Comparison of ENCODE assay signal across 24 cellular contexts in the genomic region with DNA sequence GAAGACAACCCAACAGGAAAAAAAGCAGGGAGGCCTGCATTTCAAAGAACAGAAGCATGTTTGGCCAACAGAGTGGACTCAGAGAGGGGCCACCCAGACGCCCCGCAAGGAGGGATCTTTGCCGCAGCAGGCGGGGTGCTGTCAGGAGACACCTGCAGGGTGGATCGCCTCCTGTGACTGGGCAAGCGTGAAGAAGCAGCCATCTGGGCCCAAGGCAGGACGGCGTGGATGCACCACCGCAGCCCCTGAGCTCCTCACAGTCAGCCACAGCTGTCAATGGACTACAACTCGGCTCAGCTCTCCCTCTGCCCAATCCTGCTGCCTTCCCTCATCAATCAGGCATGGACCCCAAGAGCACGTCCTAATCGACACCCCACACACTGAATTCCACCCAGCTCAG.
"Had no signal": no experiment of that assay in that cellular context is flagged by ENCODE, and none has a peak within 500 bp of the region (broad histone marks: within the 10 kb centered on the region; RNA-seq: fewer than 3 reads in every experiment).

No MANE protein-coding gene starts in this region.

- ATAC-seq: foreskin keratinocyte; left colon; left ventricle myocardium superior; natural killer cell treated with Interleukin-12 subunit alpha and Interleukin-12 subunit beta and Interleukin-15 and Interleukin-18, amount 100 ng/mL, for 72 hours; pancreas; stimulated activated effector memory CD8-positive, alpha-beta T cell treated with anti-CD3 and anti-CD28 coated beads, Interleukin-12 subunit alpha, Interleukin-12 subunit beta, amount 100 ng/mL, for 72 hours; stimulated activated naive CD8-positive, alpha-beta T cell treated with anti-CD3 and anti-CD28 coated beads, Interleukin-15, amount 100 ng/mL, for 72 hours; upper lobe of right lung had no signal

- H3K27ac ChIP-seq: coronary artery, foreskin keratinocyte, hepatocyte, neural progenitor cell, pancreas, right lobe of liver, testis, tibial nerve, upper lobe of right lung had no signal

- H3K9me3 ChIP-seq: pancreas, right lobe of liver, testis had no signal

- H3K9ac ChIP-seq: neural progenitor cell had no signal

- H3K36me3 ChIP-seq: neural progenitor cell, pancreas, right lobe of liver, tibial nerve, upper lobe of right lung had no signal

- H3K27me3 ChIP-seq: foreskin keratinocyte, hepatocyte, testis had no signal

- FAIRE-seq: endothelial cell of umbilical vein, pancreas had no signal

- H3K4me3 ChIP-seq: coronary artery, hepatocyte, lung, neural progenitor cell, pancreas, right lobe of liver, testis, tibial nerve, upper lobe of right lung had no signal

- DNase-seq: effector CD4-positive, alpha-beta T cell; endodermal cell; erythroblast; foreskin keratinocyte; left colon; left ventricle myocardium superior; mesenchymal stem cell; midbrain; nucleus accumbens; right lobe of liver; stimulated activated CD4-positive, alpha-beta T cell treated with anti-CD3 and anti-CD28 coated beads, Interleukin-4, amount 100 ng/mL, for 1 hour; stimulated activated CD8-positive, alpha-beta memory T cell treated with anti-CD3 and anti-CD28 coated beads, Interleukin-4, amount 100 ng/mL, for 48 hours; stimulated activated naive CD8-positive, alpha-beta T cell treated with anti-CD3 and anti-CD28 coated beads, Interleukin-15, amount 100 ng/mL, for 72 hours; testis; upper lobe of right lung had no signal

- H3K4me1 ChIP-seq: foreskin keratinocyte, neural progenitor cell, pancreas, right lobe of liver, testis, tibial nerve, upper lobe of right lung had no signal

- H3K4me2 ChIP-seq: hepatocyte, neural progenitor cell had no signal
